28 cellular contexts compared by ENCODE assay signal in the genomic region with DNA sequence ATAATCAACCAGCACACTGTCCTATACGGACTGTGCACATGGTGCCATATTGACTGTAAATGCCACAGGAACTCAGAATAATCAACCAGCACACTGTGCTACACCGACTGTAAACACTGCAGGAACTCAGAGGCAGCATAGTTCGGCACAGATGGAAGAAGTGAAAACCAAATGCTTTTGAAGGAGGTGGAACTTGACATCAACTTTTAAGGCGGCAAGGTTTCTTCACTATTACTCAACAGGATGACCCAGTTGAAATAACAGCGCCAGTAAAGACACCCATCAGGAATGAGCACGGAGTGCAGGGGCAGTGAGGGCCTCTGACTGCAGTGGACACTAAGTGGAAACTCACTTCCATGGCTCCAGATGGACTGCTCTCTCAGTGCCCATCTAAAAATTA. TPM values are rescaled to one million over a fixed set of nuclear protein-coding genes. Genes with fewer than 3 reads are reported as not detected.
"Had no signal": no experiment of that assay in that cellular context is flagged by ENCODE, and none has a peak within 500 bp of the region (broad histone marks: within the 10 kb centered on the region; RNA-seq: fewer than 3 reads in every experiment).

No MANE protein-coding gene starts in this region.

- H3K36me3 ChIP-seq: esophagus muscularis mucosa, sigmoid colon, thoracic aorta, upper lobe of left lung had no signal

- DNase-seq: activated CD4-positive, alpha-beta T cell treated with anti-CD3 and anti-CD28 coated beads, Interleukin-2, amount 10 ng/mL, durations not matched to agents 7 days and 5 days; activated CD4-positive, CD25-positive, alpha-beta regulatory T cell treated with anti-CD3 and anti-CD28 coated beads, Interleukin-2, amount 50 U/mL, for 72 hours; activated CD8-positive, alpha-beta memory T cell treated with anti-CD3 and anti-CD28 coated beads, Interleukin-2, amount 10 ng/mL, durations not matched to agents 7 days and 5 days; activated CD8-positive, alpha-beta T cell treated with anti-CD3 and anti-CD28 coated beads for 36 hours; activated gamma-delta T cell treated with Interleukin-2 at 50 U/mL for 16 hours; activated T-cell treated with anti-CD3 and anti-CD28 coated beads for 4 hours; aorta; dermis blood vessel endothelial cell; effector memory CD8-positive, alpha-beta T cell; hippocampal formation; mucosa of descending colon; sigmoid colon; stimulated activated CD4-positive, alpha-beta T cell treated with anti-CD3 and anti-CD28 coated beads, Interleukin-4, amount 100 ng/mL, for 1 hour; stimulated activated naive CD4-positive, alpha-beta T cell treated with Interleukin-2 at 50 U/mL for 16 hours had no signal

- H3K4me1 Mint-ChIP-seq: activated CD4-positive, alpha-beta T cell treated with anti-CD3 and anti-CD28 coated beads, Interleukin-2, amount 10 ng/mL, durations not matched to agents 7 days and 5 days; activated CD8-positive, alpha-beta memory T cell treated with anti-CD3 and anti-CD28 coated beads, Interleukin-2, amount 10 ng/mL, durations not matched to agents 7 days and 5 days; activated naive CD4-positive, alpha-beta T cell treated with anti-CD3 and anti-CD28 coated beads, Interleukin-2, amount 50 U/mL, for 24 hours; brain; memory B cell; neural crest cell had no signal

- H3K27me3 ChIP-seq: esophagus muscularis mucosa, sigmoid colon, upper lobe of left lung had no signal

- H3K36me3 Mint-ChIP-seq: activated CD8-positive, alpha-beta memory T cell treated with anti-CD3 and anti-CD28 coated beads, Interleukin-2, amount 10 ng/mL, durations not matched to agents 7 days and 5 days; activated naive CD4-positive, alpha-beta T cell treated with anti-CD3 and anti-CD28 coated beads, Interleukin-2, amount 50 U/mL, for 24 hours; brain had no signal

- H3K4me1 ChIP-seq: esophagus muscularis mucosa, sigmoid colon, upper lobe of left lung had no signal

- H3K27ac ChIP-seq: esophagus muscularis mucosa, sigmoid colon, thoracic aorta, VCaP had no signal

- H3K4me3 Mint-ChIP-seq: activated CD4-positive, alpha-beta T cell treated with anti-CD3 and anti-CD28 coated beads, Interleukin-2, amount 10 ng/mL, durations not matched to agents 7 days and 5 days; activated CD8-positive, alpha-beta memory T cell treated with anti-CD3 and anti-CD28 coated beads, Interleukin-2, amount 10 ng/mL, durations not matched to agents 7 days and 5 days; activated CD8-positive, alpha-beta T cell treated with anti-CD3 and anti-CD28 coated beads for 36 hours; activated naive CD4-positive, alpha-beta T cell treated with anti-CD3 and anti-CD28 coated beads, Interleukin-2, amount 50 U/mL, for 24 hours; activated T-helper 1 cell treated with anti-CD3 and anti-CD28 coated beads, Interleukin-12 subunit alpha, Interleukin-12 subunit beta, Interleukin-2, Interleukin-4 antibody, amounts not matched to agents 30 ng/mL and 10 ng/mL and 1 ng/mL, durations not matched to agents 14 hours and 24 hours and 36 hours; brain; effector memory CD8-positive, alpha-beta T cell; memory B cell; neural crest cell had no signal

- H3K4me3 ChIP-seq: esophagus muscularis mucosa, mucosa of descending colon, sigmoid colon, smooth muscle cell, thoracic aorta, upper lobe of left lung had no signal

- H3K9me3 ChIP-seq: esophagus muscularis mucosa, mucosa of descending colon, sigmoid colon, thoracic aorta, upper lobe of left lung had no signal

- H3K27me3 Mint-ChIP-seq: activated CD4-positive, alpha-beta T cell treated with anti-CD3 and anti-CD28 coated beads, Interleukin-2, amount 10 ng/mL, durations not matched to agents 7 days and 5 days; activated CD8-positive, alpha-beta T cell treated with anti-CD3 and anti-CD28 coated beads for 36 hours; activated naive CD4-positive, alpha-beta T cell treated with anti-CD3 and anti-CD28 coated beads, Interleukin-2, amount 50 U/mL, for 24 hours; memory B cell had no signal

- ATAC-seq: activated CD8-positive, alpha-beta memory T cell treated with anti-CD3 and anti-CD28 coated beads, Interleukin-2, amount 10 ng/mL, durations not matched to agents 7 days and 5 days; activated CD8-positive, alpha-beta T cell treated with anti-CD3 and anti-CD28 coated beads for 36 hours; effector memory CD8-positive, alpha-beta T cell; mucosa of descending colon had no signal

- H3K9me3 Mint-ChIP-seq: activated CD4-positive, alpha-beta T cell treated with anti-CD3 and anti-CD28 coated beads, Interleukin-2, amount 10 ng/mL, durations not matched to agents 7 days and 5 days; activated CD8-positive, alpha-beta T cell treated with anti-CD3 and anti-CD28 coated beads for 36 hours; activated naive CD4-positive, alpha-beta T cell treated with anti-CD3 and anti-CD28 coated beads, Interleukin-2, amount 50 U/mL, for 24 hours; activated T-helper 1 cell treated with anti-CD3 and anti-CD28 coated beads, Interleukin-12 subunit alpha, Interleukin-12 subunit beta, Interleukin-2, Interleukin-4 antibody, amounts not matched to agents 30 ng/mL and 10 ng/mL and 1 ng/mL, durations not matched to agents 14 hours and 24 hours and 36 hours; brain; effector memory CD8-positive, alpha-beta T cell; memory B cell; neural crest cell had no signal

- H3K27ac Mint-ChIP-seq: activated CD4-positive, alpha-beta T cell treated with anti-CD3 and anti-CD28 coated beads, Interleukin-2, amount 10 ng/mL, durations not matched to agents 7 days and 5 days; activated CD8-positive, alpha-beta memory T cell treated with anti-CD3 and anti-CD28 coated beads, Interleukin-2, amount 10 ng/mL, durations not matched to agents 7 days and 5 days; activated CD8-positive, alpha-beta T cell treated with anti-CD3 and anti-CD28 coated beads for 36 hours; activated naive CD4-positive, alpha-beta T cell treated with anti-CD3 and anti-CD28 coated beads, Interleukin-2, amount 50 U/mL, for 24 hours; activated T-helper 1 cell treated with anti-CD3 and anti-CD28 coated beads, Interleukin-12 subunit alpha, Interleukin-12 subunit beta, Interleukin-2, Interleukin-4 antibody, amounts not matched to agents 30 ng/mL and 10 ng/mL and 1 ng/mL, durations not matched to agents 14 hours and 24 hours and 36 hours; brain; effector memory CD8-positive, alpha-beta T cell; memory B cell had no signal

RNA-seq across cellular contexts. Expression of gene TESMIN, which starts 15.7 kb away (rescaled TPM):
- total RNA-seq: sigmoid colon had no signal

RNA-seq across cellular contexts. Expression of gene GAL, which starts 51.3 kb away (rescaled TPM):
- total RNA-seq: activated CD4-positive, alpha-beta T cell treated with anti-CD3 and anti-CD28 coated beads, Interleukin-2, amount 10 ng/mL, durations not matched to agents 7 days and 5 days; activated CD8-positive, alpha-beta memory T cell treated with anti-CD3 and anti-CD28 coated beads, Interleukin-2, amount 10 ng/mL, durations not matched to agents 7 days and 5 days; aorta; frontal cortex; renal cortical epithelial cell; T-helper 2 cell treated with Interferon-gamma antibody and Interleukin-4, amounts not matched to agents 100 ng/mL and 5 ng/mL, for 36 hours; thoracic aorta had no signal
- polyA plus RNA-seq: liver had no signal
